In genomic region chr10:115849197-115849596, GRCh38 we compare ENCODE assay signal across 26 cellular contexts.
DNase-seq lines count a peak whose midpoint lies in the region; ATAC-seq, FAIRE-seq and TF ChIP-seq lines count a peak whose summit lies in the region.
"Had no signal": no experiment of that assay in that cellular context is flagged by ENCODE, and none has a peak within 500 bp of the region (broad histone marks: within the 10 kb centered on the region; RNA-seq: fewer than 3 reads in every experiment).

No MANE protein-coding gene starts in this region.

- no peaks in the 10 kb centered on the region for H3K27me3 Mint-ChIP-seq in mesothelial cell of epicardium (ENCODE audit: low read depth)
- H3K27me3 Mint-ChIP-seq: CD4-positive, alpha-beta T cell had no signal

- peaks cover 56% of the 10 kb centered on the region for H3K4me1 Mint-ChIP-seq in mesothelial cell of epicardium
- H3K4me1 Mint-ChIP-seq: GM23338, H9 had no signal

- TF ChIP-seq EP300 in SK-N-SH (IDR thresholded peaks at IDR 0.05; ENCODE audit: borderline replicate concordance in 1 of 2, low read depth in 1 of 2, low read length in 1 of 2): no peak

- no peaks in the 10 kb centered on the region for H3K9me2 ChIP-seq in SK-N-SH

- H3K9ac ChIP-seq in SK-N-SH: no peak overlapping the region
- H3K9ac ChIP-seq: BLaER1 had no signal

- H3K9me3 ChIP-seq in SK-N-SH: no peaks in the 10 kb centered on the region
- H3K9me3 ChIP-seq: BLaER1 had no signal

- H3F3A ChIP-seq in SK-N-SH (replicated peaks; ENCODE audit: insufficient read depth): no peaks in the 10 kb centered on the region

- H3K4me3 Mint-ChIP-seq in mesothelial cell of epicardium: no peak overlapping the region
- H3K4me3 Mint-ChIP-seq: CD4-positive, alpha-beta T cell; GM23338; H9; HFFc6 had no signal

- FAIRE-seq in GM12891 (lab: Jason Lieb, UNC): no peak
- FAIRE-seq: A204.1, D721Med, HTR-8/SVneo had no signal

- no peaks in the 10 kb centered on the region for H3K79me2 ChIP-seq in SK-N-SH (ENCODE audit: insufficient read depth)

- ATAC-seq in SK-N-SH treated with all-trans-retinoic acid at 6 μM for 48 hours: no peak
- ATAC-seq: GM23338, Panc1 had no signal

- no peak for TF ChIP-seq POLR2A in GM12891 (IDR thresholded peaks at IDR 0.05; ENCODE audit: low read depth, low read length)

- 30% methylated on average over 2 of the region's 2 CpGs for WGBS in SK-N-SH (ENCODE audit: low lambda C conversion rate)

- CTCF ChIA-PET in SK-N-SH (lab: Yijun Ruan, JAX): no interaction called here

- no peaks in the 10 kb centered on the region for H3K27me3 ChIP-seq in SK-N-SH (ENCODE audit: insufficient read depth)
- H3K27me3 ChIP-seq: BLaER1 had no signal

- no peak overlapping the region for H3K4me2 ChIP-seq in SK-N-SH
- H3K4me2 ChIP-seq: BLaER1, GM23338 had no signal

- no peaks in the 10 kb centered on the region for H3K36me3 Mint-ChIP-seq in mesothelial cell of epicardium

- POLR2A ChIA-PET in SK-N-SH (lab: Yijun Ruan, JAX): no interaction called here

- peaks cover 3% of the 10 kb centered on the region for H3K9me3 Mint-ChIP-seq in mesothelial cell of epicardium
- H3K9me3 Mint-ChIP-seq: CD4-positive, alpha-beta T cell; GM23338; H9; HFFc6 had no signal

- H4K20me1 ChIP-seq in SK-N-SH (ENCODE audit: insufficient read depth): no peaks in the 10 kb centered on the region
- H4K20me1 ChIP-seq: BLaER1 had no signal

- TF ChIP-seq CTCF in SK-N-SH (IDR thresholded peaks at IDR 0.05) (no peak), mesothelial cell of epicardium (IDR thresholded peaks at IDR 0.05; ENCODE audit: unreplicated experiment) (no peak)

- peak overlapping the region; percentile 55 for H3K27ac Mint-ChIP-seq in mesothelial cell of epicardium
- H3K27ac Mint-ChIP-seq: CD4-positive, alpha-beta T cell; GM23338; H9; HFFc6 had no signal

- H3K4me3 ChIP-seq in SK-N-SH (ENCODE audit: low read depth in 2 of 2, low read length in 1 of 2): no peak overlapping the region
- H3K4me3 ChIP-seq: BLaER1, GM23338 had no signal

- H2AFZ ChIP-seq in SK-N-SH (ENCODE audit: low read depth): no peak overlapping the region
- H2AFZ ChIP-seq: GM23338 had no signal

- H3K27ac ChIP-seq in SK-N-SH (ENCODE audit: low read depth in 2 of 2, low read length in 1 of 2) (no peak overlapping the region), caudate nucleus (ENCODE audit: low read depth, low read length) (peak overlapping the region; percentile 3)
- H3K27ac ChIP-seq: BLaER1, RWPE1 had no signal

- H3K4me1 ChIP-seq in SK-N-SH (ENCODE audit: control insufficient read depth in 1 of 2, insufficient read depth in 2 of 2, low read depth in 1 of 2, low read length in 1 of 2): no peaks in the 10 kb centered on the region; a peak in 1 of 4 replicates
- H3K4me1 ChIP-seq: BLaER1 had no signal

- TF ChIP-seq RAD21 in SK-N-SH (IDR thresholded peaks at IDR 0.05; ENCODE audit: low read length): no peak

- DNase-seq in SK-N-SH: no peak
- DNase-seq in caudate nucleus (lab: John Stamatoyannopoulos, UW): no peak
- DNase-seq in mesothelial cell of epicardium (ENCODE audit: low spot score in 2 of 2, unreplicated experiment in 2 of 2): no peak
- DNase-seq in NCI-H1048 (lab: John Stamatoyannopoulos, UW): no peak
- DNase-seq in activated CD8-positive, alpha-beta memory T cell treated with anti-CD3 and anti-CD28 coated beads, Interleukin-2, amount 50 U/mL, for 48 hours: no peak
- DNase-seq in GM12891 (ENCODE audit: insufficient read length, low spot score): no peak
- DNase-seq: CD4-positive, alpha-beta T cell; H9; HFFc6; KBM-7; MM.1S; NCI-H1436; NCI-H187; NCI-H2081 treated with DMSO at 0.1 percent for 48 hours; NCI-H446; NCI-H526; SHP77; SW 1271 had no signal

- no peaks in the 10 kb centered on the region for H3K36me3 ChIP-seq in SK-N-SH (replicated peaks in 1 of 2; ENCODE audit: control insufficient read depth in 1 of 2, insufficient read depth in 2 of 2, low read length in 1 of 2)
- H3K36me3 ChIP-seq: BLaER1 had no signal

TF ChIP-seq in SK-N-SH treated with all-trans-retinoic acid at 6 μM for 48 hours, 23 proteins besides CTCF, POLR2A, EP300 and RAD21:
- TF ChIP-seq ISL1 (CRISPR knock-in tag; IDR thresholded peaks at IDR 0.05): peak; percentile 86
- TF ChIP-seq CSDC2 (CRISPR knock-in tag; IDR thresholded peaks at IDR 0.05): no peak

TF ChIP-seq in SK-N-SH, 30 proteins besides CTCF, POLR2A, EP300 and RAD21 (continues in another document):
- TF ChIP-seq ZBTB33 (IDR thresholded peaks at IDR 0.05; ENCODE audit: borderline replicate concordance, low read depth) (no peak), USF1 (IDR thresholded peaks at IDR 0.05; ENCODE audit: borderline replicate concordance, low read depth) (no peak), FOSL2 (IDR thresholded peaks at IDR 0.05; ENCODE audit: borderline replicate concordance, low read depth) (no peak), POLR2AphosphoS5 (IDR thresholded peaks at IDR 0.05; ENCODE audit: low read depth, low read length) (no peak), PBX3 (IDR thresholded peaks at IDR 0.05) (no peak), GABPA (IDR thresholded peaks at IDR 0.05; ENCODE audit: low read depth) (no peak)

TF ChIP-seq in GM12891, 5 proteins besides CTCF, POLR2A, EP300 and RAD21:
- TF ChIP-seq PAX5 (IDR thresholded peaks at IDR 0.05; ENCODE audit: insufficient read depth, low read length, severe bottlenecking) (no peak), POU2F2 (IDR thresholded peaks at IDR 0.05; ENCODE audit: low read depth, low read length) (no peak), POLR2AphosphoS5 (IDR thresholded peaks at IDR 0.05; ENCODE audit: low read depth, low read length) (no peak), TAF1 (IDR thresholded peaks at IDR 0.05; ENCODE audit: low read depth, low read length) (no peak), SPI1 (IDR thresholded peaks at IDR 0.05; ENCODE audit: low read depth, low read length) (no peak)
TF ChIP-seq in GM12891: peak in this region for 0.
